25 cellular contexts compared by ENCODE assay signal in the genomic region with DNA sequence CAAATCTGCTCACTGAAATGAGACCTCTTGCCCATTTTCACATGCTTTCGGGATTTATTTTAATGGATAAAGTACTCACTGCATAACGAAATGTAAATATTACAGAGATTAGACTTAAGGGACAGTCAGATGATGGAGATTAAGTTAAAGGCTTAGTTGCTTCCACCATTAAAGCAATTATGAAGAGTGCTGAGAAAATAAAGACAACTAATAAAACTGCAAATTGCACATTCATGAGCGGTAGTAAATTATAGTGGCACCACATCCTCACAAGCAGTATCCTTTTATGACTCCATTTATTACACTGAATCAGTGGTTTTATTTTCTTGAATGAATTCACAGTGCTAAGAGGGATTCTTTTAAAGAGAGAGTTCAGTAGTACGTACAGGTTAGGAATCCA.
DNase-seq lines count a peak whose midpoint lies in the region; ATAC-seq, FAIRE-seq and TF ChIP-seq lines count a peak whose summit lies in the region.
"Had no signal": no experiment of that assay in that cellular context is flagged by ENCODE, and none has a peak within 500 bp of the region (broad histone marks: within the 10 kb centered on the region; RNA-seq: fewer than 3 reads in every experiment).

No MANE protein-coding gene starts in this region.

- no peak for ATAC-seq in HG03565 (IDR thresholded peaks at IDR 0.05; ENCODE audit: unreplicated experiment)
- ATAC-seq: HCT116, K562, Panc1 had no signal

- FAIRE-seq in D721Med (lab: Jason Lieb, UNC) (peak; percentile 87), endometrium (lab: Jason Lieb, UNC) (peak; percentile 51)
- FAIRE-seq: HTR-8/SVneo, K562 had no signal

- no peaks in the 10 kb centered on the region for H3K27me3 Mint-ChIP-seq in mesothelial cell of epicardium (ENCODE audit: low read depth)

- H3K4me3 Mint-ChIP-seq in mesothelial cell of epicardium: no peak overlapping the region
- H3K4me3 Mint-ChIP-seq: CD14-positive monocyte; T-helper 1 cell treated with Interleukin-12 subunit alpha and Interleukin-12 subunit beta and Interleukin-4 antibody, amounts not matched to agents 30 μg/mL and 1 μg/mL, for 36 hours had no signal

- H3K9me3 Mint-ChIP-seq in mesothelial cell of epicardium: no peaks in the 10 kb centered on the region
- H3K9me3 Mint-ChIP-seq: T-helper 1 cell treated with Interleukin-12 subunit alpha and Interleukin-12 subunit beta and Interleukin-4 antibody, amounts not matched to agents 30 μg/mL and 1 μg/mL, for 36 hours had no signal

- peak in 2 of 3 experiments; percentile 13 to 74 for DNase-seq in NCI-H1417 (lab: John Stamatoyannopoulos, UW)
- no peak for DNase-seq in NCI-H1417 treated with DMSO at 0.1 percent for 48 hours (lab: John Stamatoyannopoulos, UW)
- peak; percentile 15 for DNase-seq in D721Med (ENCODE audit: insufficient read length, low spot score)
- DNase-seq in NCI-H2081 treated with DMSO at 0.1 percent for 48 hours (lab: John Stamatoyannopoulos, UW): peak; percentile 14
- DNase-seq in mesothelial cell of epicardium (ENCODE audit: low spot score in 2 of 2, unreplicated experiment in 2 of 2): no peak
- no peak for DNase-seq in inferior parietal cortex (ENCODE audit: extremely low spot score)
- DNase-seq: ACHN, BE2C, Calu3, Kasumi-1, MV-4-11, NCI-H187 treated with DMSO at 0.1 percent for 48 hours, NCI-H2107, NCI-H2227 treated with DMSO at 0.1 percent for 48 hours, NCI-H510A, NCI-H774, SHP77 treated with DMSO at 0.1 percent for 48 hours had no signal

- no peak overlapping the region for H3K27ac Mint-ChIP-seq in mesothelial cell of epicardium
- H3K27ac Mint-ChIP-seq: CD14-positive monocyte; T-helper 1 cell treated with Interleukin-12 subunit alpha and Interleukin-12 subunit beta and Interleukin-4 antibody, amounts not matched to agents 30 μg/mL and 1 μg/mL, for 36 hours had no signal

- H3K4me1 Mint-ChIP-seq in mesothelial cell of epicardium: no peaks in the 10 kb centered on the region
- H3K4me1 Mint-ChIP-seq: CD14-positive monocyte had no signal

- TF ChIP-seq CTCF in D721Med (IDR thresholded peaks at IDR 0.05; ENCODE audit: insufficient read depth, missing control alignments) (no peak), mesothelial cell of epicardium (IDR thresholded peaks at IDR 0.05; ENCODE audit: unreplicated experiment) (no peak)

- no peaks in the 10 kb centered on the region for H3K36me3 Mint-ChIP-seq in mesothelial cell of epicardium
- H3K36me3 Mint-ChIP-seq: CD14-positive monocyte had no signal

Comparison
In these comparisons a context has a peak if more than half of its experiments do, and no peak if none do; other contexts are left out.
1. DNase-seq: peak in NCI-H1417 (2 of 3), D721Med (single experiment) and NCI-H2081 treated with DMSO at 0.1 percent for 48 hours (single experiment); none in NCI-H1417 treated with DMSO at 0.1 percent for 48 hours (single experiment), mesothelial cell of epicardium (0 of 2) and inferior parietal cortex (single experiment).